Comparison of ENCODE assay signal across 27 cellular contexts in genomic region chr10:128871671-128872231, GRCh38.
"Had no signal": no experiment of that assay in that cellular context is flagged by ENCODE, and none has a peak within 500 bp of the region (broad histone marks: within the 10 kb centered on the region; RNA-seq: fewer than 3 reads in every experiment).

No MANE protein-coding gene starts in this region.

- H3K4me3 Mint-ChIP-seq: activated B cell treated with CpG ODN at 0.5 μM for 24 hours; activated CD8-positive, alpha-beta T cell treated with anti-CD3 and anti-CD28 coated beads for 36 hours; activated naive CD8-positive, alpha-beta T cell; activated T-cell treated with anti-CD3 and anti-CD28 coated beads, Interleukin-2, amount 50 U/mL, for 4 hours; activated T-helper 17 cell treated with anti-CD3 and anti-CD28 coated beads, Interleukin-2, amount 50 U/mL, for 72 hours; central memory CD8-positive, alpha-beta T cell; endodermal cell; T-helper 17 cell; T-helper 2 cell treated with Interferon-gamma antibody and Interleukin-4, amounts not matched to agents 5 μg/mL and 100 μg/mL, for 36 hours had no signal

- H3K36me3 ChIP-seq: brain microvascular endothelial cell, WERI-Rb-1 had no signal

- H3K27me3 Mint-ChIP-seq: activated B cell treated with CpG ODN at 0.5 μM for 24 hours; activated CD8-positive, alpha-beta T cell treated with anti-CD3 and anti-CD28 coated beads for 36 hours; T-helper 17 cell had no signal

- H3K27me3 ChIP-seq: brain microvascular endothelial cell had no signal

- H3K27ac Mint-ChIP-seq: activated B cell treated with CpG ODN at 0.5 μM for 24 hours; activated CD8-positive, alpha-beta T cell treated with anti-CD3 and anti-CD28 coated beads for 36 hours; activated naive CD8-positive, alpha-beta T cell; activated T-helper 17 cell treated with anti-CD3 and anti-CD28 coated beads, Interleukin-2, amount 50 U/mL, for 72 hours; T-helper 17 cell; T-helper 2 cell treated with Interferon-gamma antibody and Interleukin-4, amounts not matched to agents 5 μg/mL and 100 μg/mL, for 36 hours had no signal

- H3K4me1 Mint-ChIP-seq: activated B cell treated with CpG ODN at 0.5 μM for 24 hours; activated T-helper 17 cell treated with anti-CD3 and anti-CD28 coated beads, Interleukin-2, amount 50 U/mL, for 72 hours; central memory CD8-positive, alpha-beta T cell; T-helper 17 cell had no signal

- ATAC-seq: activated CD4-positive, CD25-positive, alpha-beta regulatory T cell treated with anti-CD3 and anti-CD28 coated beads, Interleukin-2, amount 50 U/mL, for 24 hours; activated CD8-positive, alpha-beta T cell treated with anti-CD3 and anti-CD28 coated beads for 36 hours; activated T-cell treated with anti-CD3 and anti-CD28 coated beads, Interleukin-2, amount 50 U/mL, for 4 hours; activated T-helper 17 cell treated with anti-CD3 and anti-CD28 coated beads, Interleukin-2, amount 50 U/mL, for 72 hours; esophagus mucosa; T-helper 17 cell had no signal

- H3K27ac ChIP-seq: brain microvascular endothelial cell, WERI-Rb-1 had no signal

- H3K9me3 Mint-ChIP-seq: activated B cell treated with CpG ODN at 0.5 μM for 24 hours; activated CD8-positive, alpha-beta T cell treated with anti-CD3 and anti-CD28 coated beads for 36 hours; activated T-cell treated with anti-CD3 and anti-CD28 coated beads, Interleukin-2, amount 50 U/mL, for 4 hours; activated T-helper 17 cell treated with anti-CD3 and anti-CD28 coated beads, Interleukin-2, amount 50 U/mL, for 72 hours; endodermal cell; T-helper 2 cell treated with Interferon-gamma antibody and Interleukin-4, amounts not matched to agents 5 μg/mL and 100 μg/mL, for 36 hours had no signal

- DNase-seq: activated B cell treated with CpG ODN at 0.5 μM for 24 hours; activated CD4-positive, alpha-beta T cell treated with anti-CD3 and anti-CD28 coated beads for 48 hours; activated CD4-positive, alpha-beta T cell treated with anti-CD3 and anti-CD28 coated beads, Interleukin-2, amount 50 U/mL, for 1 hour; activated CD4-positive, alpha-beta T cell treated with anti-CD3 and anti-CD28 coated beads, Interleukin-2, amount 50 U/mL, for 48 hours; activated CD8-positive, alpha-beta T cell treated with anti-CD3 and anti-CD28 coated beads for 36 hours; activated effector memory CD4-positive, alpha-beta T cell treated with Interleukin-2 at 50 U/mL for 16 hours; activated gamma-delta T cell treated with Interleukin-2 at 50 U/mL for 16 hours; activated naive CD4-positive, alpha-beta T cell treated with anti-CD3 and anti-CD28 coated beads, Interleukin-2, amount 50 U/mL, for 16 hours; activated naive CD4-positive, alpha-beta T cell treated with Interleukin-2 at 50 U/mL for 16 hours; activated T-cell treated with anti-CD3 and anti-CD28 coated beads, Interleukin-2, amount 50 U/mL, for 4 hours; amniotic stem cell; anterior cingulate cortex; brain microvascular endothelial cell; cortex of kidney; effector memory CD4-positive, alpha-beta T cell; endodermal cell; foreskin fibroblast; T-helper 1 cell; T-helper 17 cell; T1000; WERI-Rb-1 had no signal

- H3K36me3 Mint-ChIP-seq: activated naive CD8-positive, alpha-beta T cell had no signal
